Comparison of ENCODE assay signal across 23 cellular contexts in genomic region chr20:16378712-16379111, GRCh38.
"Had no signal": no experiment of that assay in that cellular context is flagged by ENCODE, and none has a peak within 500 bp of the region (broad histone marks: within the 10 kb centered on the region; RNA-seq: fewer than 3 reads in every experiment).

No MANE protein-coding gene starts in this region.

- ATAC-seq: activated T-helper 17 cell treated with anti-CD3 and anti-CD28 coated beads, Interleukin-2, amount 50 U/mL, for 72 hours had no signal

- H3K9me3 ChIP-seq: MG63 had no signal

- H3K4me3 ChIP-seq: MG63, PC-9, SK-N-MC had no signal

- DNase-seq: activated CD4-positive, alpha-beta memory T cell treated with anti-CD3 and anti-CD28 coated beads for 36 hours; activated CD4-positive, alpha-beta T cell treated with anti-CD3 and anti-CD28 coated beads, Interleukin-2, amount 10 ng/mL, durations not matched to agents 7 days and 5 days; activated CD4-positive, CD25-positive, alpha-beta regulatory T cell; activated gamma-delta T cell; activated naive CD4-positive, alpha-beta T cell treated with anti-CD3 and anti-CD28 coated beads for 36 hours; activated T-cell treated with anti-CD3 and anti-CD28 coated beads for 4 hours; activated T-cell treated with anti-CD3 and anti-CD28 coated beads, Interleukin-2, amount 50 U/mL, for 48 hours; amygdala; cerebellar nuclear complex; MG63; MV-4-11; NCI-H1092 treated with DMSO at 0.1 percent for 48 hours; NCI-H1417 treated with DMSO at 0.1 percent for 48 hours; NCI-H1694; NCI-H2029; NCI-H226; NCI-H510A; NCI-H526 treated with DMSO at 0.1 percent for 48 hours; PC-9; T-helper 1 cell had no signal

- H3K36me3 ChIP-seq: MG63 had no signal

- H3K27ac ChIP-seq: PC-9, SK-N-MC, VCaP had no signal

- H3K27me3 ChIP-seq: MG63 had no signal

- H3K4me2 ChIP-seq: PC-9 had no signal

- H2AFZ ChIP-seq: PC-9 had no signal
